ENCODE assay signal across 17 cellular contexts in genomic region chr7:22447008-22447407, GRCh38. TPM values are rescaled to one million over a fixed set of nuclear protein-coding genes. Genes with fewer than 3 reads are reported as not detected.
A peak's percentile ranks its signal among the peaks of the same experiment; 100 is the strongest.
DNase-seq lines count a peak whose midpoint lies in the region; ATAC-seq and TF ChIP-seq lines count a peak whose summit lies in the region.
"Had no signal": no experiment of that assay in that cellular context is flagged by ENCODE, and none has a peak within 500 bp of the region (broad histone marks: within the 10 kb centered on the region; RNA-seq: fewer than 3 reads in every experiment).

No MANE protein-coding gene starts in this region.

- no peak overlapping the region for H3K4me3 Mint-ChIP-seq in stimulated activated naive B cell treated with anti-CD40 and anti-IgM and Interleukin-4, amounts not matched to agents 10 μg/mL and 1 μg/mL and 100 μg/mL, for 72 hours
- H3K4me3 Mint-ChIP-seq in activated T-helper 2 cell treated with anti-CD3 and anti-CD28 coated beads, Interferon-gamma antibody, Interleukin-2, Interleukin-4, amounts not matched to agents 10 μg/mL and 5 μg/mL and 100 μg/mL, durations not matched to agents 14 hours and 24 hours and 36 hours (ENCODE audit: low read depth) = no peak overlapping the region
- no peak overlapping the region for H3K4me3 Mint-ChIP-seq in natural killer cell treated with Interleukin-12 subunit alpha and Interleukin-12 subunit beta and Interleukin-15 and Interleukin-18, amount 100 ng/mL, for 72 hours
- H3K4me3 Mint-ChIP-seq: stimulated activated naive CD8-positive, alpha-beta T cell treated with anti-CD3 and anti-CD28 coated beads, Interleukin-15, Interleukin-2, amounts not matched to agents 100 ng/mL and 50 ng/mL, for 24 hours had no signal

- no peak overlapping the region for H2AFZ ChIP-seq in IMR-90 (replicated peaks; ENCODE audit: low read length, poor library complexity)

- H3K4ac ChIP-seq in IMR-90 (ENCODE audit: low read depth, low read length) = no peak overlapping the region

- no peaks in the 10 kb centered on the region for H3K27me3 ChIP-seq in IMR-90 (ENCODE audit: control insufficient read depth, insufficient read depth, low read length)
- H3K27me3 ChIP-seq: ascending aorta, uterus had no signal

- ATAC-seq in GM21786 (IDR thresholded peaks at IDR 0.05; ENCODE audit: unreplicated experiment) (peak; percentile 26), IMR-90 (ENCODE audit: low read depth) (peak; percentile 67; the same call in 1 of the 2 replicates)
- peak; percentile 51 to 67 for ATAC-seq in stimulated activated naive B cell treated with anti-CD40 and anti-IgM and Interleukin-4, amounts not matched to agents 10 μg/mL and 1 μg/mL and 100 μg/mL, for 72 hours (replicated peaks)
- ATAC-seq in natural killer cell treated with Interleukin-12 subunit alpha and Interleukin-12 subunit beta and Interleukin-15 and Interleukin-18, amount 100 ng/mL, for 72 hours = no peak

- H3K27ac Mint-ChIP-seq in stimulated activated naive B cell treated with anti-CD40 and anti-IgM and Interleukin-4, amounts not matched to agents 10 μg/mL and 1 μg/mL and 100 μg/mL, for 72 hours = no peak overlapping the region
- no peak overlapping the region for H3K27ac Mint-ChIP-seq in activated T-helper 2 cell treated with anti-CD3 and anti-CD28 coated beads, Interferon-gamma antibody, Interleukin-2, Interleukin-4, amounts not matched to agents 10 μg/mL and 5 μg/mL and 100 μg/mL, durations not matched to agents 14 hours and 24 hours and 36 hours
- no peak overlapping the region for H3K27ac Mint-ChIP-seq in natural killer cell treated with Interleukin-12 subunit alpha and Interleukin-12 subunit beta and Interleukin-15 and Interleukin-18, amount 100 ng/mL, for 72 hours
- H3K27ac Mint-ChIP-seq: stimulated activated naive CD8-positive, alpha-beta T cell treated with anti-CD3 and anti-CD28 coated beads, Interleukin-15, Interleukin-2, amounts not matched to agents 100 ng/mL and 50 ng/mL, for 24 hours had no signal

- peaks cover 0 to 15% of the 10 kb centered on the region in 2 donors for H3K36me3 Mint-ChIP-seq in stimulated activated naive B cell treated with anti-CD40 and anti-IgM and Interleukin-4, amounts not matched to agents 10 μg/mL and 1 μg/mL and 100 μg/mL, for 72 hours
- H3K36me3 Mint-ChIP-seq in activated T-helper 2 cell treated with anti-CD3 and anti-CD28 coated beads, Interferon-gamma antibody, Interleukin-2, Interleukin-4, amounts not matched to agents 10 μg/mL and 5 μg/mL and 100 μg/mL, durations not matched to agents 14 hours and 24 hours and 36 hours (ENCODE audit: low read depth) = no peaks in the 10 kb centered on the region
- H3K36me3 Mint-ChIP-seq in natural killer cell treated with Interleukin-12 subunit alpha and Interleukin-12 subunit beta and Interleukin-15 and Interleukin-18, amount 100 ng/mL, for 72 hours = no peaks in the 10 kb centered on the region

- DNase-seq in SHP77 treated with DMSO at 0.1 percent for 48 hours (lab: John Stamatoyannopoulos, UW) (peak; percentile 67), SHP77 (lab: John Stamatoyannopoulos, UW) (no peak), IMR-90 (no peak), NCI-H1092 (lab: John Stamatoyannopoulos, UW) (no peak)
- no peak for DNase-seq in stimulated activated naive B cell treated with anti-CD40 and anti-IgM and Interleukin-4, amounts not matched to agents 10 μg/mL and 1 μg/mL and 100 μg/mL, for 72 hours
- DNase-seq in activated T-helper 2 cell treated with anti-CD3 and anti-CD28 coated beads, Interferon-gamma antibody, Interleukin-2, Interleukin-4, amounts not matched to agents 10 μg/mL and 5 μg/mL and 100 μg/mL, durations not matched to agents 14 hours and 24 hours and 36 hours (ENCODE audit: low spot score) = no peak
- no peak for DNase-seq in natural killer cell treated with Interleukin-12 subunit alpha and Interleukin-12 subunit beta and Interleukin-15 and Interleukin-18, amount 100 ng/mL, for 72 hours (ENCODE audit: low spot score)
- DNase-seq: 8988T; activated effector memory CD4-positive, alpha-beta T cell treated with Interleukin-2 at 50 U/mL for 16 hours; GDM1; kidney; midbrain; uterus had no signal

- H3K23ac ChIP-seq in IMR-90 (ENCODE audit: low read depth, low read length) = no peak overlapping the region

- no peak overlapping the region for H3K14ac ChIP-seq in IMR-90 (replicated peaks; ENCODE audit: low read depth, low read length)

- H2BK120ac ChIP-seq in IMR-90 (ENCODE audit: low read depth, low read length) = no peak overlapping the region

- H3K9me3 ChIP-seq in IMR-90 (ENCODE audit: control insufficient read depth, insufficient read depth, low read length) = no peaks in the 10 kb centered on the region
- H3K9me3 ChIP-seq: ascending aorta, SJSA1, uterus had no signal

- no TSS peak for BruUV-seq in IMR-90 (replicated peaks; lab: Mats Ljungman, UMichigan)

- H3K36me3 ChIP-seq in IMR-90 (ENCODE audit: control insufficient read depth, insufficient read depth, low read length) = no peaks in the 10 kb centered on the region
- H3K36me3 ChIP-seq: ascending aorta, SJSA1, uterus had no signal

- no peak overlapping the region for H4K5ac ChIP-seq in IMR-90 (ENCODE audit: low read depth, low read length)

- no peak overlapping the region for H2AK9ac ChIP-seq in IMR-90 (replicated peaks; ENCODE audit: low read depth, low read length, poor library complexity)

- H4K20me1 ChIP-seq in IMR-90 (ENCODE audit: insufficient read depth, low read length) = no peaks in the 10 kb centered on the region

- in situ Hi-C loops in IMR-90 (cut with MboI; ENCODE audit: low sequenced_read_pairs) = no loop called here

- no peak overlapping the region for H3K4me2 ChIP-seq in IMR-90 (ENCODE audit: low read depth, low read length)

- H3K4me1 ChIP-seq in IMR-90 (ENCODE audit: control insufficient read depth, insufficient read depth, low read length) = peaks cover 2% of the 10 kb centered on the region
- H3K4me1 ChIP-seq: SJSA1, uterus had no signal

- 0 out of 2 replicates have a peak, but pooled peaks cover 3% of the 10 kb centered on the region for H3K9me1 ChIP-seq in IMR-90 (ENCODE audit: insufficient read depth, low read length)

- CTCF ChIA-PET in IMR-90 (lab: Yijun Ruan, JAX) = no interaction called here

- POLR2A ChIA-PET in IMR-90 (lab: Charles Lee; ENCODE audit: unreplicated experiment) = no interaction called here

- H3K18ac ChIP-seq in IMR-90 (ENCODE audit: low read depth, low read length) = no peak overlapping the region

- peaks cover 37 to 59% of the 10 kb centered on the region in 2 donors for H3K4me1 Mint-ChIP-seq in stimulated activated naive B cell treated with anti-CD40 and anti-IgM and Interleukin-4, amounts not matched to agents 10 μg/mL and 1 μg/mL and 100 μg/mL, for 72 hours
- peaks cover 21% of the 10 kb centered on the region for H3K4me1 Mint-ChIP-seq in activated T-helper 2 cell treated with anti-CD3 and anti-CD28 coated beads, Interferon-gamma antibody, Interleukin-2, Interleukin-4, amounts not matched to agents 10 μg/mL and 5 μg/mL and 100 μg/mL, durations not matched to agents 14 hours and 24 hours and 36 hours (ENCODE audit: low read depth)
- H3K4me1 Mint-ChIP-seq in natural killer cell treated with Interleukin-12 subunit alpha and Interleukin-12 subunit beta and Interleukin-15 and Interleukin-18, amount 100 ng/mL, for 72 hours (ENCODE audit: low read depth in 2 of 2) = no peaks in the 10 kb centered on the region

- no peaks in the 10 kb centered on the region for H3K79me1 ChIP-seq in IMR-90 (ENCODE audit: low read depth in 1 of 2, low read length in 2 of 2)

- H3K27ac ChIP-seq in IMR-90 (ENCODE audit: insufficient read depth, low read length) = no peak overlapping the region
- H3K27ac ChIP-seq: ascending aorta, SJSA1, uterus had no signal

- intact Hi-C loops in IMR-90 (cut with micrococcal nuclease) = no loop called here
- intact Hi-C loops in activated T-helper 2 cell treated with anti-CD3 and anti-CD28 coated beads, Interferon-gamma antibody, Interleukin-2, Interleukin-4, amounts not matched to agents 10 μg/mL and 5 μg/mL and 100 μg/mL, durations not matched to agents 14 hours and 24 hours and 36 hours (cut with micrococcal nuclease) = loop anchor here (5.0 to 10.0 kb wide), 4 partner anchors 218 to 1090 kb away; no protein-coding TSS in a partner anchor

- TF ChIP-seq POLR2A in IMR-90 (IDR thresholded peaks at IDR 0.05; ENCODE audit: low read depth, low read length) = no peak

- no peak overlapping the region for H3K4me3 ChIP-seq in IMR-90 (ENCODE audit: insufficient read depth, low read depth, low read length)
- H3K4me3 ChIP-seq: ascending aorta, SJSA1, uterus had no signal

- no peak overlapping the region for H4K8ac ChIP-seq in IMR-90 (ENCODE audit: low read depth in 2 of 2, low read length in 2 of 2)

- no peak for TF ChIP-seq CTCF in IMR-90 (conservative IDR thresholded peaks at IDR 0.05; ENCODE audit: low read depth, low read length)

- H2BK20ac ChIP-seq in IMR-90 (ENCODE audit: low read depth, low read length) = no peak overlapping the region

- H2AK5ac ChIP-seq in IMR-90 (ENCODE audit: low read depth, low read length) = no peak overlapping the region

- H2BK15ac ChIP-seq in IMR-90 (ENCODE audit: low read depth, low read length) = no peak overlapping the region

- H4K91ac ChIP-seq in IMR-90 (ENCODE audit: insufficient read depth, low read depth, low read length) = no peak overlapping the region

- TF ChIP-seq RAD21 in IMR-90 (IDR thresholded peaks at IDR 0.05; ENCODE audit: low read length) = no peak

- no peak overlapping the region for H3K56ac ChIP-seq in IMR-90 (ENCODE audit: extremely low read depth, insufficient read depth, low read length)

- no peaks in the 10 kb centered on the region for H3K27me3 Mint-ChIP-seq in stimulated activated naive B cell treated with anti-CD40 and anti-IgM and Interleukin-4, amounts not matched to agents 10 μg/mL and 1 μg/mL and 100 μg/mL, for 72 hours
- peaks cover 30% of the 10 kb centered on the region for H3K27me3 Mint-ChIP-seq in activated T-helper 2 cell treated with anti-CD3 and anti-CD28 coated beads, Interferon-gamma antibody, Interleukin-2, Interleukin-4, amounts not matched to agents 10 μg/mL and 5 μg/mL and 100 μg/mL, durations not matched to agents 14 hours and 24 hours and 36 hours (ENCODE audit: low read depth)
- H3K27me3 Mint-ChIP-seq in natural killer cell treated with Interleukin-12 subunit alpha and Interleukin-12 subunit beta and Interleukin-15 and Interleukin-18, amount 100 ng/mL, for 72 hours = peaks cover 8 to 32% of the 10 kb centered on the region in 2 donors

- H3K9ac ChIP-seq in IMR-90 (ENCODE audit: low read depth, low read length) = no peak overlapping the region

- dilution Hi-C loops in IMR-90 (cut with HindIII; ENCODE audit: low sequenced_read_pairs, unreplicated experiment) = no loop called here

- no peak overlapping the region for H2BK5ac ChIP-seq in IMR-90 (ENCODE audit: low read depth, low read length, poor library complexity, severe bottlenecking)

- no peaks in the 10 kb centered on the region for H3K9me3 Mint-ChIP-seq in stimulated activated naive B cell treated with anti-CD40 and anti-IgM and Interleukin-4, amounts not matched to agents 10 μg/mL and 1 μg/mL and 100 μg/mL, for 72 hours
- H3K9me3 Mint-ChIP-seq in activated T-helper 2 cell treated with anti-CD3 and anti-CD28 coated beads, Interferon-gamma antibody, Interleukin-2, Interleukin-4, amounts not matched to agents 10 μg/mL and 5 μg/mL and 100 μg/mL, durations not matched to agents 14 hours and 24 hours and 36 hours = no peaks in the 10 kb centered on the region
- no peaks in the 10 kb centered on the region for H3K9me3 Mint-ChIP-seq in natural killer cell treated with Interleukin-12 subunit alpha and Interleukin-12 subunit beta and Interleukin-15 and Interleukin-18, amount 100 ng/mL, for 72 hours
- H3K9me3 Mint-ChIP-seq: stimulated activated naive CD8-positive, alpha-beta T cell treated with anti-CD3 and anti-CD28 coated beads, Interleukin-15, Interleukin-2, amounts not matched to agents 100 ng/mL and 50 ng/mL, for 24 hours had no signal

RNA-seq across cellular contexts. Expression of gene STEAP1B, which starts 53.0 kb away (rescaled TPM):
- 13.8 and 21.1 TPM in 2 replicates for total RNA-seq in IMR-90 (2012; rRNA removed)
- 7.9 and 8.3 TPM in 2 replicates for polyA plus RNA-seq in IMR-90 (2012; rRNA removed)
- polyA plus RNA-seq in IMR-90 (2012; cell fraction: cytosol; rRNA removed) = 1.9 and 4.7 TPM in 2 replicates
- polyA plus RNA-seq in IMR-90 (2012; cell fraction: nucleus; rRNA removed; ENCODE audit: low replicate concordance) = 1.0 and 3.9 TPM in 2 replicates
- 0.30 and 0.32 TPM in 2 replicates for total RNA-seq in activated T-helper 2 cell treated with anti-CD3 and anti-CD28 coated beads, Interferon-gamma antibody, Interleukin-2, Interleukin-4, amounts not matched to agents 10 μg/mL and 5 μg/mL and 100 μg/mL, durations not matched to agents 14 hours and 24 hours and 36 hours
- 1 to 10 TPM; 1.2 to 4.1 TPM for total RNA-seq in natural killer cell treated with Interleukin-12 subunit alpha and Interleukin-12 subunit beta and Interleukin-15 and Interleukin-18, amount 100 ng/mL, for 72 hours
- total RNA-seq: ascending aorta had no signal

Comparison
In these comparisons a context has a peak if more than half of its experiments do, and no peak if none do; other contexts are left out.
1. ATAC-seq: peak in GM21786 (single experiment), IMR-90 (single experiment) and stimulated activated naive B cell treated with anti-CD40 and anti-IgM and Interleukin-4, amounts not matched to agents 10 μg/mL and 1 μg/mL and 100 μg/mL, for 72 hours (2 of 2); none in natural killer cell treated with Interleukin-12 subunit alpha and Interleukin-12 subunit beta and Interleukin-15 and Interleukin-18, amount 100 ng/mL, for 72 hours (0 of 2).